Comparison of ENCODE assay signal across 8 cellular contexts in the genomic region with DNA sequence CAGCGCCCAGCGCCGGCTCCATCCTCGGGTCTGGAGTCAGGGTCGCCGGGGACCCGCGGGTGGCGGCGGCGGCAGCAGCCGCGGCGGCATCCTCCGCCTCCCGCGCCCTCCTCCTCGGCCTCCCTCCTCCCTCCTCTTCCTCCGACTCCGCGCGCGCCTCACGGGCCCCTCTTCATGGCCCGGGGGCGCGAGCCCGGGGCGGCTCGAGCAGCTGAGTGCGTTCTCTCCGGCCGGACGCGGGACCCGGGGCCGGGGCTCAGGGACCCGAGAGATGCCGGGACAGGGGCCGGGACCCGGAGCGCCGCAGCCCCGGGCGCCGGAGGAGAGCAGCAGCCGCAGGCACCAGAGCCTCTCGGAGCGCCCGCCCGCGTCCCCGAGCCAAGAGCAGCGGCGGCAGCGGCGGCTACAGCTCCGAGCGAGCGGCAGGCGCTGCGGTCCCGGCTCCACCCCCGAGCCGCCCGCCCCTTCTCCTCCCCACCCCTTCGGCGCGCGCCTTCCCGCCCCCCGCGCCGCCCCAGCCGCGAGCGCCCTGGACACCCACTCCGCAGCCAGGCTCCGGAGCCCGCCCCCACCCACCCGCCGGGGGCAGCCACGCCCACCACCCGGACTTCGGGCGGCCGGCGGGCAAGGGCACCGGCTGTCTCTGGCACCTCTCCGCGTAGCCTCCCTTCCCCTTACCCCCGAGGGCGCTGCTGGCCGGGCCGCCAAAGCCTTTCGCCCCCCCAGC. TPM values are rescaled to one million over a fixed set of nuclear protein-coding genes. Genes with fewer than 3 reads are reported as not detected.
DNase-seq lines count a peak whose midpoint lies in the region; ATAC-seq and TF ChIP-seq lines count a peak whose summit lies in the region.

TSS of gene CHST1 (minus strand) at position 417 of the 727 bp plus-strand sequence. CDS start 14,699 bp downstream, outside the sequence.

- H4K91ac ChIP-seq in mesenchymal stem cell (ENCODE audit: low read length): no peak within 1 kb of the TSS

- DNase-seq in activated naive CD4-positive, alpha-beta T cell treated with anti-CD3 and anti-CD28 coated beads, Interleukin-2, amount 10 ng/mL, durations not matched to agents 7 days and 5 days: peak; percentile 40
- no peak for DNase-seq in activated naive CD4-positive, alpha-beta T cell (lab: John Stamatoyannopoulos, UW)
- DNase-seq in endodermal cell (peak; percentile 76), mesenchymal stem cell (peak; percentile 40), thoracic aorta (ENCODE audit: low spot score) (no peak)

- no peak within 1 kb of the TSS for H2BK5ac ChIP-seq in mesenchymal stem cell (ENCODE audit: low read depth, low read length, poor library complexity, severe bottlenecking)

- H3K4me2 ChIP-seq in mesenchymal stem cell (ENCODE audit: low read length, poor library complexity, severe bottlenecking): peak within 1 kb of the TSS; percentile 89

- H3K36me3 ChIP-seq in endodermal cell (ENCODE audit: control insufficient read depth, insufficient read depth, low read length) (no peaks in the 10 kb centered on the region), mesenchymal stem cell (ENCODE audit: control insufficient read depth in 1 of 2, insufficient read depth in 2 of 2, low read depth in 1 of 2, low read length in 2 of 2) (no peaks in the 10 kb centered on the region), thoracic aorta (no peaks in the 10 kb centered on the region)

- peaks cover 4% of the 10 kb centered on the region for H3K4me1 Mint-ChIP-seq in activated naive CD4-positive, alpha-beta T cell treated with anti-CD3 and anti-CD28 coated beads, Interleukin-2, amount 10 ng/mL, durations not matched to agents 7 days and 5 days
- peaks cover 13% of the 10 kb centered on the region for H3K4me1 Mint-ChIP-seq in endodermal cell

- peak within 1 kb of the TSS; percentile 22 for H2BK120ac ChIP-seq in mesenchymal stem cell (ENCODE audit: low read depth, low read length)

- peak within 1 kb of the TSS in 1 of 2 experiments; percentile 38 for H3K4ac ChIP-seq in mesenchymal stem cell (ENCODE audit: low read depth in 1 of 2, low read length in 2 of 2)

- H3K4me3 ChIP-seq in endodermal cell (ENCODE audit: low read length) (peak within 1 kb of the TSS; percentile 73), mesenchymal stem cell (ENCODE audit: insufficient read depth in 1 of 2, low read depth in 1 of 2, low read length in 2 of 2) (peak within 1 kb of the TSS; percentile 64 to 73), thoracic aorta (peak within 1 kb of the TSS; percentile 93)

- H3K4me1 ChIP-seq in endodermal cell (ENCODE audit: control insufficient read depth, insufficient read depth, low read length) (peaks cover 5% of the 10 kb centered on the region), mesenchymal stem cell (ENCODE audit: control insufficient read depth, insufficient read depth, low read depth, low read length) (peaks cover 39% of the 10 kb centered on the region), thoracic aorta (ENCODE audit: control insufficient read depth in 1 of 2, low read depth in 2 of 2) (peaks cover 13 to 36% of the 10 kb centered on the region in 2 donors)

- H3K9ac ChIP-seq in endodermal cell (ENCODE audit: extremely low read depth, low read length, poor library complexity, severe bottlenecking) (no peak within 1 kb of the TSS), mesenchymal stem cell (ENCODE audit: low read length) (peak within 1 kb of the TSS; percentile 85)

- no peak within 1 kb of the TSS for H3K27ac Mint-ChIP-seq in activated naive CD4-positive, alpha-beta T cell treated with anti-CD3 and anti-CD28 coated beads, Interleukin-2, amount 10 ng/mL, durations not matched to agents 7 days and 5 days
- no peak within 1 kb of the TSS for H3K27ac Mint-ChIP-seq in endodermal cell

- peak within 1 kb of the TSS; percentile 29 to 52 for H3K18ac ChIP-seq in mesenchymal stem cell (ENCODE audit: low read depth in 1 of 2, low read length in 2 of 2)

- peak within 1 kb of the TSS; percentile 31 for H4K8ac ChIP-seq in mesenchymal stem cell (ENCODE audit: low read length)

- H2AK5ac ChIP-seq in mesenchymal stem cell (ENCODE audit: low read length, severe bottlenecking): no peak within 1 kb of the TSS

- no peak within 1 kb of the TSS for H3K27ac ChIP-seq in endodermal cell (ENCODE audit: low read depth, low read length)
- H3K27ac ChIP-seq in mesenchymal stem cell (ENCODE audit: low read length, poor library complexity, severe bottlenecking): no peak within 1 kb of the TSS
- H3K27ac ChIP-seq in thoracic aorta: peak within 1 kb of the TSS; percentile 55 to 74

- no peaks in the 10 kb centered on the region for H3K9me3 Mint-ChIP-seq in activated naive CD4-positive, alpha-beta T cell treated with anti-CD3 and anti-CD28 coated beads, Interleukin-2, amount 10 ng/mL, durations not matched to agents 7 days and 5 days
- no peaks in the 10 kb centered on the region for H3K9me3 Mint-ChIP-seq in endodermal cell

- CTCF ChIA-PET in activated naive CD4-positive, alpha-beta T cell treated with anti-CD3 and anti-CD28 coated beads, Interleukin-2, amount 10 ng/mL, durations not matched to agents 7 days and 5 days (lab: Charles Lee): interaction anchor here (2.8 kb wide), 1 partner anchor 10 kb away, joined by 11 read pairs; no protein-coding TSS in a partner anchor

- H3K23ac ChIP-seq in mesenchymal stem cell (ENCODE audit: low read length in 2 of 2): peak within 1 kb of the TSS in 1 of 2 experiments; percentile 87

- H3K27me3 Mint-ChIP-seq in activated naive CD4-positive, alpha-beta T cell treated with anti-CD3 and anti-CD28 coated beads, Interleukin-2, amount 10 ng/mL, durations not matched to agents 7 days and 5 days: peaks cover 96% of the 10 kb centered on the region
- H3K27me3 Mint-ChIP-seq in endodermal cell (ENCODE audit: insufficient read depth): peaks cover 59% of the 10 kb centered on the region

- H3K9me3 ChIP-seq in endodermal cell (ENCODE audit: control insufficient read depth, low read length) (no peaks in the 10 kb centered on the region), mesenchymal stem cell (ENCODE audit: control insufficient read depth, low read length) (no peaks in the 10 kb centered on the region), thoracic aorta (no peaks in the 10 kb centered on the region)

- peaks cover 53% of the 10 kb centered on the region for H3K27me3 ChIP-seq in endodermal cell (ENCODE audit: control insufficient read depth, insufficient read depth, low read length, poor library complexity, severe bottlenecking)
- H3K27me3 ChIP-seq in mesenchymal stem cell (ENCODE audit: control insufficient read depth in 1 of 2, insufficient read depth in 1 of 2, low read length in 2 of 2): peaks cover 9 to 88% of the 10 kb centered on the region in 2 experiments
- H3K27me3 ChIP-seq in thoracic aorta (replicated peaks; ENCODE audit: insufficient read depth): no peaks in the 10 kb centered on the region

- no peaks in the 10 kb centered on the region for H3K36me3 Mint-ChIP-seq in activated naive CD4-positive, alpha-beta T cell treated with anti-CD3 and anti-CD28 coated beads, Interleukin-2, amount 10 ng/mL, durations not matched to agents 7 days and 5 days
- no peaks in the 10 kb centered on the region for H3K36me3 Mint-ChIP-seq in endodermal cell (ENCODE audit: low read depth)

- WGBS in endodermal cell (ENCODE audit: insufficient coverage in 1 of 2, insufficient read length in 1 of 2), 2 experiments: 0 to 1% methylated on average over 6 to 87 of the region's 96 CpGs
- under 1% methylated on average over 34 of the region's 96 CpGs for WGBS in mesenchymal stem cell

- peaks cover 6% of the 10 kb centered on the region for H3K79me1 ChIP-seq in mesenchymal stem cell (replicated peaks; ENCODE audit: low read length, poor library complexity, severe bottlenecking)

- peak within 1 kb of the TSS; percentile 37 for H2AFZ ChIP-seq in mesenchymal stem cell (ENCODE audit: low read depth, low read length)

- peak within 1 kb of the TSS; percentile 60 for H3K4me3 Mint-ChIP-seq in activated naive CD4-positive, alpha-beta T cell treated with anti-CD3 and anti-CD28 coated beads, Interleukin-2, amount 10 ng/mL, durations not matched to agents 7 days and 5 days
- peak within 1 kb of the TSS; percentile 54 for H3K4me3 Mint-ChIP-seq in endodermal cell

- peak within 1 kb of the TSS; percentile 68 for H2BK15ac ChIP-seq in mesenchymal stem cell (ENCODE audit: low read depth, poor library complexity, severe bottlenecking)

- ATAC-seq in SK-N-SH treated with all-trans-retinoic acid at 6 μM for 48 hours: peak; percentile 21
- ATAC-seq in thoracic aorta (ENCODE audit: insufficient number of reproducible peaks, low FRiP score, low read depth): peak; percentile 45
- ATAC-seq in GM21529 (IDR thresholded peaks at IDR 0.05; ENCODE audit: unreplicated experiment): no peak
- ATAC-seq in GM18861 (IDR thresholded peaks at IDR 0.05; ENCODE audit: unreplicated experiment): no peak

- H2BK12ac ChIP-seq in mesenchymal stem cell (ENCODE audit: low read length in 2 of 2): no peak within 1 kb of the TSS

- TF ChIP-seq CTCF in endodermal cell (conservative IDR thresholded peaks at IDR 0.05): no peak
- no peak for TF ChIP-seq CTCF in thoracic aorta (IDR thresholded peaks at IDR 0.05)

- H3K14ac ChIP-seq in mesenchymal stem cell (ENCODE audit: low read length in 2 of 2): no peak within 1 kb of the TSS

TF ChIP-seq in SK-N-SH treated with all-trans-retinoic acid at 6 μM for 48 hours, 23 proteins besides CTCF, POLR2A, EP300 and RAD21 (continues in another document):
- TF ChIP-seq PATZ1 (CRISPR knock-in tag; IDR thresholded peaks at IDR 0.05; ENCODE audit: borderline replicate concordance) (no peak), BACH2 (CRISPR knock-in tag; IDR thresholded peaks at IDR 0.05; ENCODE audit: borderline replicate concordance) (no peak), ARNTL (CRISPR knock-in tag; IDR thresholded peaks at IDR 0.05; ENCODE audit: borderline replicate concordance, low read depth) (no peak), RARB (CRISPR knock-in tag; IDR thresholded peaks at IDR 0.05) (no peak), GLIS3 (CRISPR knock-in tag; IDR thresholded peaks at IDR 0.05) (no peak)

RNA-seq across cellular contexts. Expression of gene CHST1, which starts in this region (rescaled TPM):
- total RNA-seq in endodermal cell (1 to 10 TPM in 1 of 2 donors, under 1 TPM in 1; 0.95 to 1.6 TPM), thoracic aorta (10 to 100 TPM; 48.7 to 50.2 TPM)
- 3.1 TPM for polyA plus RNA-seq in endodermal cell (2013, experiment 1 of 2)
- 3.4 TPM for polyA plus RNA-seq in endodermal cell (2013, experiment 2 of 2)
- polyA plus RNA-seq in mesenchymal stem cell (2013, experiment 1 of 2): 4.8 TPM
- polyA plus RNA-seq in mesenchymal stem cell (2013, experiment 2 of 2): 5.4 TPM

Comparison
In these comparisons a context has a peak if more than half of its experiments do, and no peak if none do; other contexts are left out.
1. RNA of gene CHST1 (total RNA-seq): 48.7 to 50.2 TPM in thoracic aorta; 0.95 to 1.6 TPM in endodermal cell; every median in the first group is over 10 times any median in the second.
2. DNase-seq: peak in activated naive CD4-positive, alpha-beta T cell treated with anti-CD3 and anti-CD28 coated beads, Interleukin-2, amount 10 ng/mL, durations not matched to agents 7 days and 5 days (single experiment), endodermal cell (single experiment) and mesenchymal stem cell (single experiment); none in activated naive CD4-positive, alpha-beta T cell (0 of 4) and thoracic aorta (single experiment).
3. ATAC-seq: peak in SK-N-SH treated with all-trans-retinoic acid at 6 μM for 48 hours (single experiment) and thoracic aorta (single experiment); none in GM21529 (single experiment) and GM18861 (single experiment).
4. H3K27ac ChIP-seq: peak in thoracic aorta (2 of 2); none in endodermal cell (single experiment) and mesenchymal stem cell (single experiment).
5. Peak in every context shown above with its lines, with median percentiles within 50 percentile points of each other: H3K4me3 ChIP-seq.